Comparison of ENCODE assay signal across 1 cellular context in genomic region chr16:50719401-50720337, GRCh38.
TF ChIP-seq lines count a peak whose summit lies in the region.

No MANE protein-coding gene starts in this region.

TF ChIP-seq in HepG2, 621 proteins besides CTCF, POLR2A, EP300 and RAD21 (continued from another document and continues in another):
- TF ChIP-seq ZBTB40 (IDR thresholded peaks at IDR 0.05): no peak
- TF ChIP-seq ZBTB40 (CRISPR knock-in tag; IDR thresholded peaks at IDR 0.05): peak; percentile 19; the same call in 1 of the 2 replicates
- TF ChIP-seq USF2 (IDR thresholded peaks at IDR 0.05; ENCODE audit: low read depth, low read length): no peak
- no peak for TF ChIP-seq USF2 (CRISPR knock-in tag; IDR thresholded peaks at IDR 0.05; ENCODE audit: borderline replicate concordance)
- peak; percentile 48 for TF ChIP-seq SRSF1 (optimal IDR thresholded peaks at IDR 0.05; ENCODE audit: low read depth, low read length)
- peak; percentile 64 for TF ChIP-seq ELF1 (CRISPR knock-in tag; IDR thresholded peaks at IDR 0.05)
- peak; percentile 45; the same call in 1 of the 2 replicates for TF ChIP-seq ZNF772 (CRISPR knock-in tag; IDR thresholded peaks at IDR 0.05)
- TF ChIP-seq HNF4A (CRISPR knock-in tag; IDR thresholded peaks at IDR 0.05): peak; percentile 12; the same call in 1 of the 2 replicates
- no peak for TF ChIP-seq RFXANK (CRISPR knock-in tag; IDR thresholded peaks at IDR 0.05)
- TF ChIP-seq NFE2L1 (CRISPR knock-in tag; IDR thresholded peaks at IDR 0.05; ENCODE audit: borderline replicate concordance): 0 out of 2 replicates have a peak, but pooled peaks have one; percentile 19
- TF ChIP-seq ZNF839 (CRISPR knock-in tag; IDR thresholded peaks at IDR 0.05; ENCODE audit: borderline replicate concordance): 0 out of 2 replicates have a peak, but pooled peaks have one; percentile 0
- peak; percentile 70 for TF ChIP-seq TBX2 (CRISPR knock-in tag; IDR thresholded peaks at IDR 0.05; ENCODE audit: borderline replicate concordance)
- no peak for TF ChIP-seq ZNF703 (CRISPR knock-in tag; IDR thresholded peaks at IDR 0.05; ENCODE audit: borderline replicate concordance)
- 0 out of 2 replicates have a peak, but pooled peaks have one; percentile 18 for TF ChIP-seq ZNF124 (CRISPR knock-in tag; IDR thresholded peaks at IDR 0.05)
- no peak for TF ChIP-seq GZF1 (CRISPR knock-in tag; IDR thresholded peaks at IDR 0.05)
- TF ChIP-seq HINFP (CRISPR knock-in tag; IDR thresholded peaks at IDR 0.05; ENCODE audit: low read depth): no peak
- no peak for TF ChIP-seq AFF4 (CRISPR knock-in tag; IDR thresholded peaks at IDR 0.05)
- TF ChIP-seq ARID5B (CRISPR knock-in tag; IDR thresholded peaks at IDR 0.05): peak; percentile 13; the same call in 1 of the 2 replicates
- TF ChIP-seq NR2C2 (CRISPR knock-in tag; IDR thresholded peaks at IDR 0.05; ENCODE audit: borderline replicate concordance): no peak
- TF ChIP-seq KDM5B (CRISPR knock-in tag; IDR thresholded peaks at IDR 0.05; ENCODE audit: borderline replicate concordance): peak; percentile 47; the same call in 1 of the 2 replicates
- peak; percentile 29; the same call in 1 of the 2 replicates for TF ChIP-seq FOSL2 (CRISPR knock-in tag; IDR thresholded peaks at IDR 0.05)
- TF ChIP-seq ZBTB4 (CRISPR knock-in tag; IDR thresholded peaks at IDR 0.05; ENCODE audit: borderline replicate concordance): 0 out of 2 replicates have a peak, but pooled peaks have one; percentile 44
- TF ChIP-seq FOXA3 (CRISPR knock-in tag; IDR thresholded peaks at IDR 0.05): 0 out of 2 replicates have a peak, but pooled peaks have one; percentile 12
- peak; percentile 54; the same call in 1 of the 2 replicates for TF ChIP-seq REPIN1 (CRISPR knock-in tag; IDR thresholded peaks at IDR 0.05; ENCODE audit: borderline replicate concordance, low read depth)
- TF ChIP-seq HOXA5 (CRISPR knock-in tag; IDR thresholded peaks at IDR 0.05): 0 out of 2 replicates have a peak, but pooled peaks have one; percentile 21
- peak; percentile 34; the same call in 1 of the 2 replicates for TF ChIP-seq ZNF768 (CRISPR knock-in tag; IDR thresholded peaks at IDR 0.05)
